Comparison of ENCODE assay signal across 20 cellular contexts in the genomic region with DNA sequence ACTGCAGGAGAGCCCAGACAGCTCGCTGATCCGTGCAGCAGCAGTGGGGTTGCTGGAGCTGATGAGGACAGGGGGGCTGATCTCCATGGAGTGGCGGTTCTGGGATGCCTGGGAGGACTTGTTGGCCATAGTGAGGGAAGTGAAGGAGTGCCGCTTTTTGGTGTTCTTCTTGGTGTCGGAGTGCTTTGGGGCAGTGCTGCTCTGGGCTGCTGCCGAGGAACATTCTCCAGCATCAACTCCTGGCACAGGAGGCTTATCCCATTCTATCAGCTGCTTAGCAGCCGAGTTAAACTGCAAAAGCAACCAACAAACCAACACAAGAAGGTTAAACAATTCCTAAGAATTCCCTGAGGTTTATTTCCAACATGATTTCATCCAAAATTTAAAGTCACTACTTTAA.
DNase-seq lines count a peak whose midpoint lies in the region; ATAC-seq and TF ChIP-seq lines count a peak whose summit lies in the region.
"Had no signal": no experiment of that assay in that cellular context is flagged by ENCODE, and none has a peak within 500 bp of the region (broad histone marks: within the 10 kb centered on the region; RNA-seq: fewer than 3 reads in every experiment).

No MANE protein-coding gene starts in this region.

- peak overlapping the region; percentile 38 for H3K27ac Mint-ChIP-seq in neural crest cell (ENCODE audit: unreplicated experiment)
- H3K27ac Mint-ChIP-seq in WTC11, result no peak overlapping the region

- POLR2A ChIA-PET in WTC11 (lab: Charles Lee), result no interaction called here

- H3K27me3 Mint-ChIP-seq in neural crest cell (ENCODE audit: low read depth) (no peaks in the 10 kb centered on the region), WTC11 (ENCODE audit: low read depth) (no peaks in the 10 kb centered on the region)

- H3K4me3 Mint-ChIP-seq in neural crest cell, result no peak overlapping the region
- no peak overlapping the region for H3K4me3 Mint-ChIP-seq in WTC11

- no peaks in the 10 kb centered on the region for H3K27me3 ChIP-seq in thyroid gland

- H3K27ac ChIP-seq in coronary artery, result peak overlapping the region; percentile 51 to 73
- peak overlapping the region; percentile 86 to 98 (median 96) for H3K27ac ChIP-seq in thyroid gland

- CTCF ChIA-PET in WTC11 (lab: Charles Lee), result no interaction called here

- DNase-seq in NCI-H2107 (lab: John Stamatoyannopoulos, UW) (peak; percentile 2), NCI-H2107 treated with DMSO at 0.1 percent for 48 hours (lab: John Stamatoyannopoulos, UW; ENCODE audit: unreplicated experiment) (no peak), coronary artery (ENCODE audit: low spot score) (no peak), neural crest cell (ENCODE audit: low read depth, low spot score) (no peak), thyroid gland (peak; percentile 42 to 45), WTC11 (ENCODE audit: low spot score) (no peak), activated gamma-delta T cell treated with Interleukin-2 at 50 U/mL for 16 hours (no peak)
- DNase-seq: 8988T, C1 segment of cervical spinal cord, DMS153, EL, H7, IMR-90, Kasumi-1, NCI-H2029 treated with DMSO at 0.1 percent for 48 hours, NCI-H446 treated with DMSO at 0.1 percent for 48 hours, NCI-H748 treated with DMSO at 0.1 percent for 48 hours, Right ventricle myocardium superior had no signal

- ATAC-seq in WTC11 (no peak), GM19351 (IDR thresholded peaks at IDR 0.05; ENCODE audit: unreplicated experiment) (no peak)
- ATAC-seq: Panc1 had no signal

- peaks cover 50% of the 10 kb centered on the region for H3K4me1 Mint-ChIP-seq in neural crest cell
- no peaks in the 10 kb centered on the region; the same call in 1 of the 2 replicates for H3K4me1 Mint-ChIP-seq in WTC11

- peak overlapping the region; percentile 2 for H3K4me3 ChIP-seq in coronary artery
- no peak overlapping the region for H3K4me3 ChIP-seq in thyroid gland (replicated peaks in 1 of 3)

- H3K36me3 ChIP-seq in thyroid gland, result no peaks in the 10 kb centered on the region

- intact Hi-C loops in thyroid gland (cut with DNase I), result loop anchor here (10.0 kb wide), 1 partner anchor 128 kb away; no protein-coding TSS in a partner anchor

- H3K36me3 Mint-ChIP-seq in neural crest cell (ENCODE audit: low read depth) (peaks cover 11% of the 10 kb centered on the region), WTC11 (peaks cover 41% of the 10 kb centered on the region)

- H3K4me1 ChIP-seq in thyroid gland, result peaks cover 57 to 66% of the 10 kb centered on the region in 2 donors

- no peak for TF ChIP-seq POLR2A in thyroid gland (IDR thresholded peaks at IDR 0.05)

- H3K9me3 Mint-ChIP-seq in neural crest cell (no peaks in the 10 kb centered on the region), WTC11 (no peaks in the 10 kb centered on the region)

- 42 to 45% methylated on average over 7 of the region's 7 CpGs for WGBS in thyroid gland, 2 donors

- no peak for TF ChIP-seq CTCF in coronary artery (IDR thresholded peaks at IDR 0.05)
- no peak for TF ChIP-seq CTCF in neural crest cell (conservative IDR thresholded peaks at IDR 0.05)
- TF ChIP-seq CTCF in thyroid gland (IDR thresholded peaks at IDR 0.05), result no peak
- no peak for TF ChIP-seq CTCF in WTC11 (IDR thresholded peaks at IDR 0.05)

- no peaks in the 10 kb centered on the region for H3K9me3 ChIP-seq in thyroid gland

TF ChIP-seq in WTC11, 78 proteins besides CTCF, POLR2A, EP300 and RAD21:
- no peak for TF ChIP-seq SMAD4 (CRISPR knock-in tag; IDR thresholded peaks at IDR 0.05)
- TF ChIP-seq, protein P1, sequence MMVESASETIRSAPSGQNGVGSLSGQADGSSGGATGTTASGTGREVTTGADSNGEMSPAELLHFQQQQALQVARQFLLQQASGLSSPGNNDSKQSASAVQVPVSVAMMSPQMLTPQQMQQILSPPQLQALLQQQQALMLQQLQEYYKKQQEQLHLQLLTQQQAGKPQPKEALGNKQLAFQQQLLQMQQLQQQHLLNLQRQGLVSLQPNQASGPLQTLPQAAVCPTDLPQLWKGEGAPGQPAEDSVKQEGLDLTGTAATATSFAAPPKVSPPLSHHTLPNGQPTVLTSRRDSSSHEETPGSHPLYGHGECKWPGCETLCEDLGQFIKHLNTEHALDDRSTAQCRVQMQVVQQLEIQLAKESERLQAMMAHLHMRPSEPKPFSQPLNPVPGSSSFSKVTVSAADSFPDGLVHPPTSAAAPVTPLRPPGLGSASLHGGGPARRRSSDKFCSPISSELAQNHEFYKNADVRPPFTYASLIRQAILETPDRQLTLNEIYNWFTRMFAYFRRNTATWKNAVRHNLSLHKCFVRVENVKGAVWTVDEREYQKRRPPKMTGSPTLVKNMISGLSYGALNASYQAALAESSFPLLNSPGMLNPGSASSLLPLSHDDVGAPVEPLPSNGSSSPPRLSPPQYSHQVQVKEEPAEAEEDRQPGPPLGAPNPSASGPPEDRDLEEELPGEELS (CRISPR knock-in tag; IDR thresholded peaks at IDR 0.05), result no peak
- TF ChIP-seq, protein P2, sequence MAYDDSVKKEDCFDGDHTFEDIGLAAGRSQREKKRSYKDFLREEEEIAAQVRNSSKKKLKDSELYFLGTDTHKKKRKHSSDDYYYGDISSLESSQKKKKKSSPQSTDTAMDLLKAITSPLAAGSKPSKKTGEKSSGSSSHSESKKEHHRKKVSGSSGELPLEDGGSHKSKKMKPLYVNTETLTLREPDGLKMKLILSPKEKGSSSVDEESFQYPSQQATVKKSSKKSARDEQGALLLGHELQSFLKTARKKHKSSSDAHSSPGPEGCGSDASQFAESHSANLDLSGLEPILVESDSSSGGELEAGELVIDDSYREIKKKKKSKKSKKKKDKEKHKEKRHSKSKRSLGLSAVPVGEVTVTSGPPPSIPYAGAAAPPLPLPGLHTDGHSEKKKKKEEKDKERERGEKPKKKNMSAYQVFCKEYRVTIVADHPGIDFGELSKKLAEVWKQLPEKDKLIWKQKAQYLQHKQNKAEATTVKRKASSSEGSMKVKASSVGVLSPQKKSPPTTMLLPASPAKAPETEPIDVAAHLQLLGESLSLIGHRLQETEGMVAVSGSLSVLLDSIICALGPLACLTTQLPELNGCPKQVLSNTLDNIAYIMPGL (CRISPR knock-in tag; IDR thresholded peaks at IDR 0.05), result no peak
- TF ChIP-seq, protein P3, sequence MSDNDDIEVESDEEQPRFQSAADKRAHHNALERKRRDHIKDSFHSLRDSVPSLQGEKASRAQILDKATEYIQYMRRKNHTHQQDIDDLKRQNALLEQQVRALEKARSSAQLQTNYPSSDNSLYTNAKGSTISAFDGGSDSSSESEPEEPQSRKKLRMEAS (CRISPR knock-in tag; IDR thresholded peaks at IDR 0.05), result no peak

Comparison
In these comparisons a context has a peak if more than half of its experiments do, and no peak if none do; other contexts are left out.
1. DNase-seq: peak in NCI-H2107 (single experiment) and thyroid gland (2 of 2); none in NCI-H2107 treated with DMSO at 0.1 percent for 48 hours (single experiment), coronary artery (single experiment), neural crest cell (single experiment), WTC11 (single experiment) and activated gamma-delta T cell treated with Interleukin-2 at 50 U/mL for 16 hours (single experiment).